In genomic region chr6:100240798-100241197, GRCh38 we compare ENCODE assay signal across 22 cellular contexts.
DNase-seq lines count a peak whose midpoint lies in the region; ATAC-seq, FAIRE-seq and TF ChIP-seq lines count a peak whose summit lies in the region.
"Had no signal": no experiment of that assay in that cellular context is flagged by ENCODE, and none has a peak within 500 bp of the region (broad histone marks: within the 10 kb centered on the region; RNA-seq: fewer than 3 reads in every experiment).

No MANE protein-coding gene starts in this region.

- H3K9me3 ChIP-seq in mammary epithelial cell (replicated peaks; ENCODE audit: insufficient read depth, low read length) = no peaks in the 10 kb centered on the region
- no peaks in the 10 kb centered on the region for H3K9me3 ChIP-seq in PC-3 (ENCODE audit: low read length)
- H3K9me3 ChIP-seq in osteoblast (ENCODE audit: low read depth, low read length) = no peaks in the 10 kb centered on the region
- H3K9me3 ChIP-seq: A549; BLaER1 treated with 17β-estradiol and CSF1 and Interleukin-3, amounts not matched to agents 10 nM and 100 nM; Caco-2 had no signal

- H3K27me3 ChIP-seq in mammary epithelial cell (ENCODE audit: insufficient read depth, low read length) = no peaks in the 10 kb centered on the region
- no peaks in the 10 kb centered on the region for H3K27me3 ChIP-seq in PC-3 (ENCODE audit: low read length)
- H3K27me3 ChIP-seq in bronchial epithelial cell (ENCODE audit: control insufficient read depth, insufficient read depth, low read length) = no peaks in the 10 kb centered on the region
- H3K27me3 ChIP-seq in osteoblast (ENCODE audit: insufficient read depth, low read length) = no peaks in the 10 kb centered on the region
- H3K27me3 ChIP-seq: BLaER1 treated with 17β-estradiol and CSF1 and Interleukin-3, amounts not matched to agents 10 nM and 100 nM had no signal

- H3K27ac ChIP-seq in mammary epithelial cell (ENCODE audit: insufficient read depth, low read depth, low read length) (no peak overlapping the region), PC-3 (ENCODE audit: low read length) (0 out of 2 replicates have a peak overlapping the region, but pooled peaks have one; percentile 14), osteoblast (ENCODE audit: low read depth, low read length) (no peak overlapping the region)
- H3K27ac ChIP-seq: 22Rv1; A549; BLaER1 treated with 17β-estradiol and CSF1 and Interleukin-3, amounts not matched to agents 10 nM and 100 nM; C4-2B had no signal

- CTCF ChIA-PET in MCF 10A (lab: Yijun Ruan, JAX) = no interaction called here
- CTCF ChIA-PET in mammary epithelial cell (lab: Charles Lee; ENCODE audit: low non-redundant PET) = no interaction called here
- CTCF ChIA-PET in PC-3 (lab: Charles Lee) = no interaction called here

- H3K27me3 Mint-ChIP-seq in MCF 10A (ENCODE audit: insufficient read depth, unreplicated experiment) = no peaks in the 10 kb centered on the region

- H2AFZ ChIP-seq in mammary epithelial cell (ENCODE audit: low read depth, low read length) = no peak overlapping the region
- no peak overlapping the region for H2AFZ ChIP-seq in PC-3 (ENCODE audit: low read length)
- H2AFZ ChIP-seq in osteoblast (ENCODE audit: low read length) = no peak overlapping the region

- no peaks in the 10 kb centered on the region for H3K9me2 ChIP-seq in PC-3 (replicated peaks; ENCODE audit: low read length)

- H3K4me1 ChIP-seq in mammary epithelial cell (ENCODE audit: insufficient read depth, low read length) = no peaks in the 10 kb centered on the region
- H3K4me1 ChIP-seq in PC-3 (ENCODE audit: insufficient read depth, low read length) = peaks cover 17% of the 10 kb centered on the region
- H3K4me1 ChIP-seq in osteoblast (ENCODE audit: insufficient read depth, low read length) = no peaks in the 10 kb centered on the region
- H3K4me1 ChIP-seq: BLaER1 treated with 17β-estradiol and CSF1 and Interleukin-3, amounts not matched to agents 10 nM and 100 nM had no signal

- no peak overlapping the region for H3K9ac ChIP-seq in mammary epithelial cell (ENCODE audit: insufficient read depth, low read length)
- H3K9ac ChIP-seq in PC-3 (ENCODE audit: low read length) = no peak overlapping the region
- H3K9ac ChIP-seq: BLaER1 treated with 17β-estradiol and CSF1 and Interleukin-3, amounts not matched to agents 10 nM and 100 nM had no signal

- no peaks in the 10 kb centered on the region for H3F3A ChIP-seq in PC-3 (ENCODE audit: low read length, unreplicated experiment)

- BruUV-seq in MCF 10A (replicated peaks; lab: Mats Ljungman, UMichigan) = no TSS peak
- BruUV-seq in mammary epithelial cell (replicated peaks; lab: Mats Ljungman, UMichigan) = no TSS peak
- BruUV-seq in PC-3 (replicated peaks; lab: Mats Ljungman, UMichigan) = no TSS peak

- no peak overlapping the region for H3K4me3 Mint-ChIP-seq in MCF 10A (ENCODE audit: unreplicated experiment)
- H3K4me3 Mint-ChIP-seq: B cell; CD4-positive, alpha-beta T cell; CD8-positive, alpha-beta T cell had no signal

- H3K9me3 Mint-ChIP-seq in MCF 10A (ENCODE audit: unreplicated experiment) = no peaks in the 10 kb centered on the region
- H3K9me3 Mint-ChIP-seq: CD4-positive, alpha-beta T cell; CD8-positive, alpha-beta T cell had no signal

- no peak for FAIRE-seq in bronchial epithelial cell (lab: Jason Lieb, UNC)
- FAIRE-seq: A549, D721Med, G401.6, GM12891 had no signal

- intact Hi-C loops in MCF 10A (cut with micrococcal nuclease) = no loop called here
- intact Hi-C loops in mammary epithelial cell (cut with micrococcal nuclease) = no loop called here
- intact Hi-C loops in PC-3 (cut with micrococcal nuclease) = no loop called here

- TF ChIP-seq CTCF in MCF 10A (IDR thresholded peaks at IDR 0.05; ENCODE audit: unreplicated experiment) (no peak), mammary epithelial cell (conservative IDR thresholded peaks at IDR 0.05 in 1 of 2, IDR thresholded peaks at IDR 0.05 in 1 of 2; ENCODE audit: extremely low read depth in 1 of 2, insufficient read depth in 1 of 2, low read depth in 1 of 2, low read length in 2 of 2) (no peak), PC-3 (conservative IDR thresholded peaks at IDR 0.05; ENCODE audit: low read depth, low read length) (no peak), bronchial epithelial cell (IDR thresholded peaks at IDR 0.05; ENCODE audit: insufficient read depth, low read length, severe bottlenecking) (no peak), osteoblast (IDR thresholded peaks at IDR 0.05; ENCODE audit: extremely low read depth, low read depth, low read length) (no peak)

- dilution Hi-C loops in mammary epithelial cell (cut with HindIII; ENCODE audit: low sequenced_read_pairs) = no loop called here

- POLR2A ChIA-PET in MCF 10A (lab: Yijun Ruan, JAX) = no interaction called here
- POLR2A ChIA-PET in PC-3 (lab: Charles Lee; ENCODE audit: unreplicated experiment) = no interaction called here

- DNase-seq in MCF 10A (ENCODE audit: unreplicated experiment) = peak; percentile 15
- DNase-seq in mammary epithelial cell = no peak
- DNase-seq in PC-3 = peak; percentile 56
- peak; percentile 31 for DNase-seq in bronchial epithelial cell (ENCODE audit: low read depth)
- DNase-seq in activated CD8-positive, alpha-beta memory T cell treated with anti-CD3 and anti-CD28 coated beads, Interleukin-2, amount 50 U/mL, for 48 hours = no peak
- no peak for DNase-seq in osteoblast (ENCODE audit: insufficient read length, low spot score, missing footprints)
- DNase-seq: AML-193; Caco-2; Calu3; CD4-positive, alpha-beta T cell; CD8-positive, alpha-beta T cell; DMS79 treated with DMSO at 0.1 percent for 48 hours; GF-D8 had no signal

- no peaks in the 10 kb centered on the region for H3K4me1 Mint-ChIP-seq in MCF 10A (ENCODE audit: insufficient read depth, unreplicated experiment)
- H3K4me1 Mint-ChIP-seq: B cell had no signal

- H3K79me2 ChIP-seq in mammary epithelial cell (ENCODE audit: insufficient read depth, low read length) (no peaks in the 10 kb centered on the region), PC-3 (ENCODE audit: low read length) (no peaks in the 10 kb centered on the region), osteoblast (ENCODE audit: insufficient read depth, low read length) (no peaks in the 10 kb centered on the region)

- ATAC-seq in PC-3 (peak; percentile 61; the same call in 1 of the 2 replicates), GM18907 (IDR thresholded peaks at IDR 0.05; ENCODE audit: unreplicated experiment) (no peak)
- ATAC-seq: A549; CD8-positive, alpha-beta T cell had no signal

- H3K27ac Mint-ChIP-seq in MCF 10A (ENCODE audit: low read depth, unreplicated experiment) = no peak overlapping the region
- H3K27ac Mint-ChIP-seq: B cell; CD4-positive, alpha-beta T cell; CD8-positive, alpha-beta T cell had no signal

- no peak overlapping the region for H3K4me2 ChIP-seq in mammary epithelial cell (ENCODE audit: insufficient read depth, low read depth, low read length)
- H3K4me2 ChIP-seq in PC-3 (ENCODE audit: low read length) = no peak overlapping the region
- H3K4me2 ChIP-seq in osteoblast (ENCODE audit: insufficient read depth, low read length) = no peak overlapping the region
- H3K4me2 ChIP-seq: A549; BLaER1 treated with 17β-estradiol and CSF1 and Interleukin-3, amounts not matched to agents 10 nM and 100 nM had no signal

- H4K20me1 ChIP-seq in mammary epithelial cell (ENCODE audit: insufficient read depth, low read length) (no peaks in the 10 kb centered on the region), PC-3 (ENCODE audit: low read length) (no peaks in the 10 kb centered on the region), osteoblast (ENCODE audit: insufficient read depth, low read length) (no peaks in the 10 kb centered on the region)
- H4K20me1 ChIP-seq: BLaER1 treated with 17β-estradiol and CSF1 and Interleukin-3, amounts not matched to agents 10 nM and 100 nM had no signal

- no peaks in the 10 kb centered on the region for H3K36me3 Mint-ChIP-seq in MCF 10A (ENCODE audit: insufficient read depth, unreplicated experiment)
- H3K36me3 Mint-ChIP-seq: CD8-positive, alpha-beta T cell had no signal

- H3K36me3 ChIP-seq in mammary epithelial cell (ENCODE audit: insufficient read depth, low read length) (no peaks in the 10 kb centered on the region), PC-3 (ENCODE audit: low read depth, low read length) (no peaks in the 10 kb centered on the region), bronchial epithelial cell (ENCODE audit: control insufficient read depth, insufficient read depth, low read length) (no peaks in the 10 kb centered on the region), osteoblast (ENCODE audit: insufficient read depth, low read length) (no peaks in the 10 kb centered on the region)
- H3K36me3 ChIP-seq: BLaER1 treated with 17β-estradiol and CSF1 and Interleukin-3, amounts not matched to agents 10 nM and 100 nM had no signal

- in situ Hi-C loops in mammary epithelial cell (cut with MboI; ENCODE audit: low sequenced_read_pairs in 2 of 2) = no loop called here

- no peak overlapping the region for H3K4me3 ChIP-seq in mammary epithelial cell (replicated peaks in 1 of 3; ENCODE audit: insufficient read depth in 1 of 3, low read depth in 2 of 3, low read length in 3 of 3)
- H3K4me3 ChIP-seq in PC-3 (ENCODE audit: low read length) = no peak overlapping the region
- H3K4me3 ChIP-seq in bronchial epithelial cell (ENCODE audit: low read depth, low read length) = no peak overlapping the region
- H3K4me3 ChIP-seq in osteoblast (ENCODE audit: insufficient read depth, low read length) = no peak overlapping the region
- H3K4me3 ChIP-seq: A549; BLaER1 treated with 17β-estradiol and CSF1 and Interleukin-3, amounts not matched to agents 10 nM and 100 nM had no signal

Comparison
In these comparisons a context has a peak if more than half of its experiments do, and no peak if none do; other contexts are left out.
1. DNase-seq: peak in MCF 10A (single experiment), PC-3 (single experiment) and bronchial epithelial cell (single experiment); none in mammary epithelial cell (single experiment), activated CD8-positive, alpha-beta memory T cell treated with anti-CD3 and anti-CD28 coated beads, Interleukin-2, amount 50 U/mL, for 48 hours (single experiment) and osteoblast (single experiment).